Comparison of ENCODE assay signal across 14 cellular contexts in the genomic region with DNA sequence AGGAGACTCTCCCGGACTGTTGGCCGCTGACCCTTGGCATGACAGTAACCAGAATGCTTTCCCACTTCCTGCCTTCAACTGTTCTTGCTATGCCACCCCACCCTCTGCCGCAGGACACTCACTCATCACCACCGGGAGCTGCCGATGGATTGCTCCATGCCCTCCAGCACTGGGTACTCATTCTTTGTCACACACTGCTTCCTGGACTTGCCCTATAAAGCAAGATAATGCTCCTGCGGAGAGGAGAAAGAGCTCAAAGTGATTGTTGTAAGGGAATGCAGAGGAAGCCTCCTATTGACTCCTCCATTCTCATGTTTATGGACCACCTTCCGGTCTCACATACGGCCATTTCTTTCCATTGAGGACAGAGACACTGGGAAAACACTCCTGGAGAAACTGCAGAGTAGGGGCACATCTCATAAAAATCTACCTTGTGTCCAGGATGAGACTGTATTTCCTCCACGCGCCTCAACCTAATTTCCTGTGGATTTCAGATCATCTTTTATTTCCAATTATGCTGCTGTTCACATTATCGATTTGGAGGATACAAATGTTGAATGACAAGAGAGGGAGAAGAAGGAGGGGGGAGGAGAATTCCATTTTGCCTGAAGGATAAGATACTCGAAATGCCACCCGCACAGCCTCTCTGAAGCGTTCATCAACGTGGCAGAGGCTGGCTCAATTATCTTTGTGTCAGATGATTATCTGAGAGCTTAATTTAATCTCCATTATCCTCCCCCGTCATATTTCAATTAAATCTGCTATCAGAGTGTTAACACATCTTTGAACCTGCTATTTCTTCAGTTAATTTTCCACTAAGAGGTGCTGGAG.
DNase-seq lines count a peak whose midpoint lies in the region; ATAC-seq and TF ChIP-seq lines count a peak whose summit lies in the region.
"Had no signal": no experiment of that assay in that cellular context is flagged by ENCODE, and none has a peak within 500 bp of the region (broad histone marks: within the 10 kb centered on the region; RNA-seq: fewer than 3 reads in every experiment).

No MANE protein-coding gene starts in this region.

- no peaks in the 10 kb centered on the region for H3K36me3 ChIP-seq in ES-I3 (ENCODE audit: insufficient read depth, low read length)
- H3K36me3 ChIP-seq in PC-3 (ENCODE audit: low read depth, low read length): no peaks in the 10 kb centered on the region
- H3K36me3 ChIP-seq in parathyroid adenoma (ENCODE audit: control insufficient read depth, insufficient read depth, low read length): no peaks in the 10 kb centered on the region
- H3K36me3 ChIP-seq: esophagus muscularis mucosa had no signal

- H3K9me2 ChIP-seq in PC-3 (replicated peaks; ENCODE audit: low read length): no peaks in the 10 kb centered on the region

- no peaks in the 10 kb centered on the region for H3F3A ChIP-seq in PC-3 (ENCODE audit: low read length, unreplicated experiment)

- no TSS peak for BruUV-seq in PC-3 (replicated peaks; lab: Mats Ljungman, UMichigan)

- H3K79me2 ChIP-seq in PC-3 (ENCODE audit: low read length): no peaks in the 10 kb centered on the region
- no peaks in the 10 kb centered on the region for H3K79me2 ChIP-seq in parathyroid adenoma

- no peak for ATAC-seq in PC-3
- no peak for ATAC-seq in HG02642 (IDR thresholded peaks at IDR 0.05; ENCODE audit: poor library complexity, unreplicated experiment)
- ATAC-seq: activated CD4-positive, alpha-beta T cell treated with anti-CD3 and anti-CD28 coated beads for 36 hours; left lobe of liver had no signal

- H3K4me2 ChIP-seq in PC-3 (ENCODE audit: low read length) (no peak overlapping the region), parathyroid adenoma (ENCODE audit: low read length) (peak overlapping the region; percentile 50)

- POLR2A ChIA-PET in PC-3 (lab: Charles Lee; ENCODE audit: unreplicated experiment): no interaction called here

- CTCF ChIA-PET in PC-3 (lab: Charles Lee): no interaction called here

- TF ChIP-seq CTCF in PC-3 (conservative IDR thresholded peaks at IDR 0.05; ENCODE audit: low read depth, low read length): no peak
- TF ChIP-seq CTCF in fibroblast of mammary gland (conservative IDR thresholded peaks at IDR 0.05; ENCODE audit: control insufficient read depth, insufficient read depth, low read depth, low read length): no peak
- no peak for TF ChIP-seq CTCF in parathyroid adenoma (IDR thresholded peaks at IDR 0.05)

- H3K9ac ChIP-seq in ES-I3 (ENCODE audit: low read depth, low read length) (peak overlapping the region; percentile 39), PC-3 (ENCODE audit: low read length) (no peak overlapping the region), parathyroid adenoma (no peak overlapping the region)

- H3K4me1 ChIP-seq in ES-I3 (ENCODE audit: insufficient read depth, low read length) (peaks cover 23% of the 10 kb centered on the region), PC-3 (ENCODE audit: insufficient read depth, low read length) (no peaks in the 10 kb centered on the region), parathyroid adenoma (no peaks in the 10 kb centered on the region)
- H3K4me1 ChIP-seq: esophagus muscularis mucosa had no signal

- intact Hi-C loops in PC-3 (cut with micrococcal nuclease): no loop called here

- H3K27ac ChIP-seq in PC-3 (ENCODE audit: low read length): no peak overlapping the region
- no peak overlapping the region for H3K27ac ChIP-seq in parathyroid adenoma
- H3K27ac ChIP-seq: esophagus muscularis mucosa had no signal

- H3K27me3 ChIP-seq in PC-3 (ENCODE audit: low read length): no peaks in the 10 kb centered on the region
- no peaks in the 10 kb centered on the region for H3K27me3 ChIP-seq in parathyroid adenoma (ENCODE audit: control insufficient read depth, insufficient read depth, low read length)

- DNase-seq in PC-3: peak; percentile 6
- peak; percentile 43 for DNase-seq in fibroblast of mammary gland (ENCODE audit: low read depth)
- DNase-seq in cerebellum (ENCODE audit: low spot score): no peak
- no peak for DNase-seq in 8988T
- DNase-seq in stimulated activated CD4-positive, alpha-beta T cell treated with anti-CD3 and anti-CD28 coated beads, Interleukin-2, amount 100 ng/mL, for 48 hours: no peak
- DNase-seq: activated CD4-positive, alpha-beta T cell treated with anti-CD3 and anti-CD28 coated beads for 36 hours; Calu3; NCI-H510A; stimulated activated CD4-positive, alpha-beta T cell treated with anti-CD3 and anti-CD28 coated beads, Interleukin-4, amount 100 ng/mL, for 1 hour had no signal

- H4K20me1 ChIP-seq in PC-3 (ENCODE audit: low read length): no peaks in the 10 kb centered on the region

- H2AFZ ChIP-seq in PC-3 (ENCODE audit: low read length): no peak overlapping the region
- no peak overlapping the region for H2AFZ ChIP-seq in parathyroid adenoma

- no peak overlapping the region for H3K4me3 ChIP-seq in PC-3 (ENCODE audit: low read length)
- no peak overlapping the region for H3K4me3 ChIP-seq in fibroblast of mammary gland (ENCODE audit: control insufficient read depth, low read depth, low read length)
- no peak overlapping the region for H3K4me3 ChIP-seq in parathyroid adenoma (ENCODE audit: low read depth, low read length)
- H3K4me3 ChIP-seq: esophagus muscularis mucosa had no signal

- peaks cover under 1% of the 10 kb centered on the region; the same call in 1 of the 2 replicates for H3K9me3 ChIP-seq in ES-I3 (ENCODE audit: control insufficient read depth, insufficient read depth, low read length)
- H3K9me3 ChIP-seq in PC-3 (ENCODE audit: low read length): no peaks in the 10 kb centered on the region
- no peaks in the 10 kb centered on the region for H3K9me3 ChIP-seq in parathyroid adenoma (ENCODE audit: control insufficient read depth, low read length)
- H3K9me3 ChIP-seq: esophagus muscularis mucosa had no signal

Comparison
In these comparisons a context has a peak if more than half of its experiments do, and no peak if none do; other contexts are left out.
1. DNase-seq: peak in PC-3 (single experiment) and fibroblast of mammary gland (single experiment); none in cerebellum (single experiment), 8988T (single experiment) and stimulated activated CD4-positive, alpha-beta T cell treated with anti-CD3 and anti-CD28 coated beads, Interleukin-2, amount 100 ng/mL, for 48 hours (0 of 2).